1 cellular context compared by ENCODE assay signal in genomic region chr9:1005043-1005667, GRCh38.
A peak's percentile ranks its signal among the peaks of the same experiment; 100 is the strongest.
TF ChIP-seq lines count a peak whose summit lies in the region.

No MANE protein-coding gene starts in this region.

TF ChIP-seq in H1, 55 proteins besides CTCF, POLR2A, EP300 and RAD21:
- TF ChIP-seq CHD1 (IDR thresholded peaks at IDR 0.05; ENCODE audit: low read depth, low read length) (no peak), CREB1 (IDR thresholded peaks at IDR 0.05) (peak; percentile 33; the same call in 1 of the 2 replicates), BACH1 (IDR thresholded peaks at IDR 0.05; ENCODE audit: low read length) (peak; percentile 97), TEAD4 (IDR thresholded peaks at IDR 0.05; ENCODE audit: low read depth, low read length) (peak; percentile 74), MAX (IDR thresholded peaks at IDR 0.05) (no peak), MAFK (IDR thresholded peaks at IDR 0.05; ENCODE audit: low read depth, low read length) (peak; percentile 90), TCF12 (IDR thresholded peaks at IDR 0.05; ENCODE audit: low read depth, low read length) (no peak)
